Comparison of ENCODE assay signal across 8 cellular contexts in genomic region chr3:185959609-185960517, GRCh38. TPM values are rescaled to one million over a fixed set of nuclear protein-coding genes. Genes with fewer than 3 reads are reported as not detected.
DNase-seq lines count a peak whose midpoint lies in the region; ATAC-seq, FAIRE-seq and TF ChIP-seq lines count a peak whose summit lies in the region.

No MANE protein-coding gene starts in this region.

- H3K4me1 Mint-ChIP-seq in stimulated activated naive B cell treated with anti-CD40 and anti-IgM and Interleukin-4, amounts not matched to agents 10 μg/mL and 1 μg/mL and 100 μg/mL, for 72 hours: no peaks in the 10 kb centered on the region
- no peaks in the 10 kb centered on the region for H3K4me1 Mint-ChIP-seq in effector memory CD8-positive, alpha-beta T cell (ENCODE audit: low read depth in 2 of 2)

- H3K27me3 Mint-ChIP-seq in stimulated activated naive B cell treated with anti-CD40 and anti-IgM and Interleukin-4, amounts not matched to agents 10 μg/mL and 1 μg/mL and 100 μg/mL, for 72 hours: peaks cover 14 to 20% of the 10 kb centered on the region in 2 donors
- peaks cover 39 to 42% of the 10 kb centered on the region in 2 donors for H3K27me3 Mint-ChIP-seq in effector memory CD8-positive, alpha-beta T cell

- H3K9me3 ChIP-seq in RWPE2 (ENCODE audit: severe bottlenecking): no peaks in the 10 kb centered on the region

- peak overlapping the region; percentile 14 for H3K27ac Mint-ChIP-seq in stimulated activated naive B cell treated with anti-CD40 and anti-IgM and Interleukin-4, amounts not matched to agents 10 μg/mL and 1 μg/mL and 100 μg/mL, for 72 hours
- no peak overlapping the region for H3K27ac Mint-ChIP-seq in effector memory CD8-positive, alpha-beta T cell

- no peak for TF ChIP-seq CTCF in RWPE2 (IDR thresholded peaks at IDR 0.05; ENCODE audit: poor library complexity, severe bottlenecking)

- FAIRE-seq in frontal cortex (lab: Jason Lieb, UNC): no peak

- no peaks in the 10 kb centered on the region for H3K4me1 ChIP-seq in RWPE2 (ENCODE audit: insufficient read depth, poor library complexity, severe bottlenecking)

- peaks cover 0 to 3% of the 10 kb centered on the region in 2 donors for H3K36me3 Mint-ChIP-seq in stimulated activated naive B cell treated with anti-CD40 and anti-IgM and Interleukin-4, amounts not matched to agents 10 μg/mL and 1 μg/mL and 100 μg/mL, for 72 hours
- no peaks in the 10 kb centered on the region for H3K36me3 Mint-ChIP-seq in effector memory CD8-positive, alpha-beta T cell (ENCODE audit: insufficient read depth)

- no peaks in the 10 kb centered on the region for H3K27me3 ChIP-seq in RWPE2 (ENCODE audit: insufficient read depth, poor library complexity, severe bottlenecking)

- H3K9me3 Mint-ChIP-seq in stimulated activated naive B cell treated with anti-CD40 and anti-IgM and Interleukin-4, amounts not matched to agents 10 μg/mL and 1 μg/mL and 100 μg/mL, for 72 hours: no peaks in the 10 kb centered on the region
- no peaks in the 10 kb centered on the region for H3K9me3 Mint-ChIP-seq in effector memory CD8-positive, alpha-beta T cell

- H3K36me3 ChIP-seq in RWPE2 (ENCODE audit: low read depth): no peaks in the 10 kb centered on the region

- DNase-seq in SKM-1 treated with dmso at 0.1 percent for 144 hours (lab: John Stamatoyannopoulos, UW; ENCODE audit: unreplicated experiment): peak; percentile 27
- DNase-seq in SKM-1 (lab: John Stamatoyannopoulos, UW; ENCODE audit: unreplicated experiment): no peak
- DNase-seq in RWPE2 (ENCODE audit: low spot score): no peak
- peak; percentile 91 for DNase-seq in fibroblast of peridontal ligament (ENCODE audit: extremely low read depth)
- no peak for DNase-seq in stimulated activated naive B cell treated with anti-CD40 and anti-IgM and Interleukin-4, amounts not matched to agents 10 μg/mL and 1 μg/mL and 100 μg/mL, for 72 hours
- DNase-seq in NCI-H187 treated with DMSO at 0.1 percent for 48 hours (lab: John Stamatoyannopoulos, UW): no peak
- DNase-seq in frontal cortex (ENCODE audit: low spot score in 2 of 2): no peak
- no peak for DNase-seq in effector memory CD8-positive, alpha-beta T cell

- peak overlapping the region; percentile 70 for H3K27ac ChIP-seq in RWPE2 (ENCODE audit: poor library complexity, severe bottlenecking)

- H3K4me3 Mint-ChIP-seq in stimulated activated naive B cell treated with anti-CD40 and anti-IgM and Interleukin-4, amounts not matched to agents 10 μg/mL and 1 μg/mL and 100 μg/mL, for 72 hours: no peak overlapping the region
- H3K4me3 Mint-ChIP-seq in effector memory CD8-positive, alpha-beta T cell: no peak overlapping the region

- ATAC-seq in RWPE2 (ENCODE audit: low read depth): peak; percentile 78
- ATAC-seq in stimulated activated naive B cell treated with anti-CD40 and anti-IgM and Interleukin-4, amounts not matched to agents 10 μg/mL and 1 μg/mL and 100 μg/mL, for 72 hours (replicated peaks): peak; percentile 51 to 69
- no peak for ATAC-seq in effector memory CD8-positive, alpha-beta T cell (replicated peaks)

- H3K4me3 ChIP-seq in RWPE2 (ENCODE audit: severe bottlenecking): peak overlapping the region; percentile 1

RNA-seq across cellular contexts. Expression of gene TRA2B, which starts 22.0 kb away (rescaled TPM):
- 163 TPM for total RNA-seq in frontal cortex

Comparison
In these comparisons a context has a peak if more than half of its experiments do, and no peak if none do; other contexts are left out.
1. DNase-seq: peak in SKM-1 treated with dmso at 0.1 percent for 144 hours (single experiment) and fibroblast of peridontal ligament (single experiment); none in SKM-1 (single experiment), RWPE2 (single experiment), stimulated activated naive B cell treated with anti-CD40 and anti-IgM and Interleukin-4, amounts not matched to agents 10 μg/mL and 1 μg/mL and 100 μg/mL, for 72 hours (single experiment), NCI-H187 treated with DMSO at 0.1 percent for 48 hours (single experiment), frontal cortex (0 of 2) and effector memory CD8-positive, alpha-beta T cell (0 of 3).